ENCODE assay signal across 10 cellular contexts in genomic region chr10:88901610-88902327, GRCh38. TPM values are rescaled to one million over a fixed set of nuclear protein-coding genes. Genes with fewer than 3 reads are reported as not detected.
DNase-seq lines count a peak whose midpoint lies in the region; ATAC-seq lines count a peak whose summit lies in the region.
"Had no signal": no experiment of that assay in that cellular context is flagged by ENCODE, and none has a peak within 500 bp of the region (broad histone marks: within the 10 kb centered on the region; RNA-seq: fewer than 3 reads in every experiment).

No MANE protein-coding gene starts in this region.

- peak overlapping the region; percentile 26 for H3K4me3 Mint-ChIP-seq in activated CD4-positive, alpha-beta T cell treated with anti-CD3 and anti-CD28 coated beads for 36 hours
- H3K4me3 Mint-ChIP-seq in activated CD4-positive, alpha-beta T cell treated with anti-CD3 and anti-CD28 coated beads, Interleukin-2, amount 10 ng/mL, durations not matched to agents 7 days and 5 days = no peak overlapping the region
- H3K4me3 Mint-ChIP-seq in naive B cell = peak overlapping the region in 6 of 8 donors; percentile 5 to 64 (median 29)

- H3K4me1 Mint-ChIP-seq in activated CD4-positive, alpha-beta T cell treated with anti-CD3 and anti-CD28 coated beads for 36 hours = peaks cover 57% of the 10 kb centered on the region
- H3K4me1 Mint-ChIP-seq in activated CD4-positive, alpha-beta T cell treated with anti-CD3 and anti-CD28 coated beads, Interleukin-2, amount 10 ng/mL, durations not matched to agents 7 days and 5 days = peaks cover 46% of the 10 kb centered on the region
- H3K4me1 Mint-ChIP-seq in naive B cell = peaks cover 26 to 48% (median 45%) of the 10 kb centered on the region in 3 donors

- ATAC-seq in activated CD4-positive, alpha-beta T cell treated with anti-CD3 and anti-CD28 coated beads for 36 hours = peak; percentile 75
- ATAC-seq in HG02943 (IDR thresholded peaks at IDR 0.05; ENCODE audit: low read depth, unreplicated experiment) = peak; percentile 68
- ATAC-seq in naive B cell (ENCODE audit: low read depth in 2 of 2) = peak; percentile 90 to 94
- ATAC-seq: A549 had no signal

- POLR2A ChIA-PET in activated CD4-positive, alpha-beta T cell treated with anti-CD3 and anti-CD28 coated beads for 36 hours (lab: Charles Lee) = interaction anchor here (0.9 to 1.4 kb wide), 2 partner anchors 22 to 53 kb away, joined by 4 to 7 read pairs; partner anchors contain the start of gene STAMBPL1
- POLR2A ChIA-PET in activated CD4-positive, alpha-beta T cell treated with anti-CD3 and anti-CD28 coated beads, Interleukin-2, amount 10 ng/mL, durations not matched to agents 7 days and 5 days (lab: Charles Lee) = interaction anchor here (0.6 kb wide), 1 partner anchor 68 kb away, joined by 3 read pairs; no protein-coding TSS in a partner anchor

- peaks cover 40% of the 10 kb centered on the region for H3K36me3 Mint-ChIP-seq in activated CD4-positive, alpha-beta T cell treated with anti-CD3 and anti-CD28 coated beads for 36 hours (ENCODE audit: low read depth)
- peaks cover 69% of the 10 kb centered on the region for H3K36me3 Mint-ChIP-seq in activated CD4-positive, alpha-beta T cell treated with anti-CD3 and anti-CD28 coated beads, Interleukin-2, amount 10 ng/mL, durations not matched to agents 7 days and 5 days (ENCODE audit: low read depth)
- peaks cover 0 to 1% of the 10 kb centered on the region in 2 donors for H3K36me3 Mint-ChIP-seq in naive B cell

- H3K9me3 Mint-ChIP-seq in activated CD4-positive, alpha-beta T cell treated with anti-CD3 and anti-CD28 coated beads for 36 hours (ENCODE audit: low read depth) = no peaks in the 10 kb centered on the region
- H3K9me3 Mint-ChIP-seq in activated CD4-positive, alpha-beta T cell treated with anti-CD3 and anti-CD28 coated beads, Interleukin-2, amount 10 ng/mL, durations not matched to agents 7 days and 5 days = no peaks in the 10 kb centered on the region
- no peaks in the 10 kb centered on the region for H3K9me3 Mint-ChIP-seq in naive B cell

- intact Hi-C loops in activated CD4-positive, alpha-beta T cell treated with anti-CD3 and anti-CD28 coated beads for 36 hours (cut with DNase I, micrococcal nuclease) = loop anchor here (1.0 to 2.0 kb wide), 4 partner anchors 21 to 231 kb away; partner anchors contain the start of gene STAMBPL1 (in 2 of the 2)

- DNase-seq in activated CD4-positive, alpha-beta T cell treated with anti-CD3 and anti-CD28 coated beads for 36 hours = peak; percentile 16
- DNase-seq in activated CD4-positive, alpha-beta T cell treated with anti-CD3 and anti-CD28 coated beads, Interleukin-2, amount 10 ng/mL, durations not matched to agents 7 days and 5 days = no peak
- DNase-seq in SIG-M5 treated with dmso at 0.1 percent for 504 hours (lab: John Stamatoyannopoulos, UW; ENCODE audit: unreplicated experiment) (peak; percentile 89), naive B cell (peak; percentile 64), COLO829 (ENCODE audit: low spot score) (no peak), NCI-H774 (lab: John Stamatoyannopoulos, UW) (no peak), occipital lobe (lab: John Stamatoyannopoulos, UW) (no peak)
- DNase-seq: upper lobe of left lung had no signal

- CTCF ChIA-PET in activated CD4-positive, alpha-beta T cell treated with anti-CD3 and anti-CD28 coated beads for 36 hours (lab: Charles Lee) = interaction anchor here (0.5 to 4.8 kb wide), 12 partner anchors 12 to 127 kb away, joined by 3 to 50 read pairs (median 6); partner anchors contain the start of gene STAMBPL1
- CTCF ChIA-PET in activated CD4-positive, alpha-beta T cell treated with anti-CD3 and anti-CD28 coated beads, Interleukin-2, amount 10 ng/mL, durations not matched to agents 7 days and 5 days (lab: Charles Lee) = interaction anchor here (0.6 to 2.1 kb wide), 12 partner anchors 10 to 91 kb away, joined by 3 to 8 read pairs (median 4); partner anchors contain the start of gene STAMBPL1

- peak overlapping the region; percentile 90 for H3K27ac Mint-ChIP-seq in activated CD4-positive, alpha-beta T cell treated with anti-CD3 and anti-CD28 coated beads for 36 hours
- no peak overlapping the region for H3K27ac Mint-ChIP-seq in activated CD4-positive, alpha-beta T cell treated with anti-CD3 and anti-CD28 coated beads, Interleukin-2, amount 10 ng/mL, durations not matched to agents 7 days and 5 days
- peak overlapping the region; percentile 48 to 97 (median 90) for H3K27ac Mint-ChIP-seq in naive B cell

- H3K27me3 Mint-ChIP-seq in activated CD4-positive, alpha-beta T cell treated with anti-CD3 and anti-CD28 coated beads for 36 hours = no peaks in the 10 kb centered on the region
- no peaks in the 10 kb centered on the region for H3K27me3 Mint-ChIP-seq in activated CD4-positive, alpha-beta T cell treated with anti-CD3 and anti-CD28 coated beads, Interleukin-2, amount 10 ng/mL, durations not matched to agents 7 days and 5 days
- H3K27me3 Mint-ChIP-seq in naive B cell = no peaks in the 10 kb centered on the region

RNA-seq across cellular contexts. Expression of gene STAMBPL1, which starts 21.7 kb away (rescaled TPM):
- 10 to 100 TPM; 36.6 to 40.2 TPM for total RNA-seq in activated CD4-positive, alpha-beta T cell treated with anti-CD3 and anti-CD28 coated beads for 36 hours
- total RNA-seq in activated CD4-positive, alpha-beta T cell treated with anti-CD3 and anti-CD28 coated beads, Interleukin-2, amount 10 ng/mL, durations not matched to agents 7 days and 5 days = 10 to 100 TPM; 39.7 to 45.4 TPM
- polyA plus RNA-seq in naive B cell (ENCODE audit: low read depth in 6 of 6) = 1 to 10 TPM; 3.4 to 7.6 (median 5.0) TPM
- total RNA-seq in occipital lobe = 7.8 TPM

RNA-seq across cellular contexts. Expression of gene ANKRD22, which starts 50.1 kb away (rescaled TPM):
- under 1 TPM; 0.37 TPM for total RNA-seq in activated CD4-positive, alpha-beta T cell treated with anti-CD3 and anti-CD28 coated beads for 36 hours
- total RNA-seq in activated CD4-positive, alpha-beta T cell treated with anti-CD3 and anti-CD28 coated beads, Interleukin-2, amount 10 ng/mL, durations not matched to agents 7 days and 5 days = under 1 TPM; 0.17 to 0.48 TPM
- not detected for polyA plus RNA-seq in naive B cell (ENCODE audit: low read depth in 6 of 6)
- total RNA-seq in occipital lobe = 0.16 TPM

RNA-seq across cellular contexts. Expression of gene ACTA2, which starts 50.8 kb away (rescaled TPM):
- 10 to 100 TPM in 1 of 2 experiments, 1 to 10 TPM in 1; 8.5 to 10.2 TPM for total RNA-seq in activated CD4-positive, alpha-beta T cell treated with anti-CD3 and anti-CD28 coated beads for 36 hours
- 10 to 100 TPM; 10.7 to 10.8 TPM for total RNA-seq in activated CD4-positive, alpha-beta T cell treated with anti-CD3 and anti-CD28 coated beads, Interleukin-2, amount 10 ng/mL, durations not matched to agents 7 days and 5 days
- polyA plus RNA-seq in naive B cell (ENCODE audit: low read depth in 6 of 6) = 1 to 10 TPM in 1 of 6 donors, under 1 TPM in 3, not detected in 2; 0.44 to 1.4 (median 0.62) TPM
- total RNA-seq in occipital lobe = 14.3 TPM

Comparison
In these comparisons a context has a peak if more than half of its experiments do, and no peak if none do; other contexts are left out.
1. DNase-seq: peak in activated CD4-positive, alpha-beta T cell treated with anti-CD3 and anti-CD28 coated beads for 36 hours (single experiment), SIG-M5 treated with dmso at 0.1 percent for 504 hours (single experiment) and naive B cell (single experiment); none in activated CD4-positive, alpha-beta T cell treated with anti-CD3 and anti-CD28 coated beads, Interleukin-2, amount 10 ng/mL, durations not matched to agents 7 days and 5 days (single experiment), COLO829 (single experiment), NCI-H774 (single experiment) and occipital lobe (single experiment).
2. Peak in every context shown above with its lines, with median percentiles within 50 percentile points of each other: ATAC-seq.